Comparison of ENCODE assay signal across 19 cellular contexts in the genomic region with DNA sequence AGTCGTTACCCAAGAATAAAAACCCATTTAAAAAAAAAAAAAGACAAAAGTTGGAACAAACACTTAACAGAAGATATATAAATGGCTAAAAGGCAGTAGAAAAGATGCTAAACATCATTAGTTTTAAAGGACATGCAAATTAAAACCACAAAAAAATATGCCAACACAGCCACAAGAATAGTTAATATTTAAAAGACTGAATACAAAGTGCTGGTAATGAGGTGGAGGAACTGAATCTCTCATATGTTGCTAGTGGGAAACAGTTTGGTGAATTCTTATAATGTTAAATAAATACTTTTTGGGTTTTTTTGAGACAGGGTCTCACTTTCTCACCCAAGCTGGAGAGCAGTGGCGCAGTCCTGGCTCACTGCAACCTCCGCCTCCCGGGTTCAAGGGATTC.
DNase-seq lines count a peak whose midpoint lies in the region; ATAC-seq and FAIRE-seq lines count a peak whose summit lies in the region.
"Had no signal": no experiment of that assay in that cellular context is flagged by ENCODE, and none has a peak within 500 bp of the region (broad histone marks: within the 10 kb centered on the region; RNA-seq: fewer than 3 reads in every experiment).

No MANE protein-coding gene starts in this region.

- FAIRE-seq in islet of Langerhans (lab: Jason Lieb, UNC): peak; percentile 24
- FAIRE-seq: urothelium cell line had no signal

- no peak for DNase-seq in NK-92 treated with Interleukin-12 subunit alpha and Interleukin-12 subunit beta, amount 100 ng/mL, for 24 hours (lab: John Stamatoyannopoulos, UW)
- DNase-seq in OCI-M1 (lab: John Stamatoyannopoulos, UW) (no peak), NCI-H2081 (lab: John Stamatoyannopoulos, UW) (no peak), DMS79 (lab: John Stamatoyannopoulos, UW) (no peak)
- DNase-seq: activated naive CD8-positive, alpha-beta T cell treated with anti-CD3 and anti-CD28 coated beads, Interleukin-2, amount 10 ng/mL, durations not matched to agents 7 days and 5 days; BE2C; caudate nucleus; midbrain; NCI-H1417; NCI-H69; nucleus accumbens; stimulated activated naive CD4-positive, alpha-beta T cell treated with Interleukin-2 at 50 U/mL for 16 hours; T-cell had no signal

- ATAC-seq in GM19025 (IDR thresholded peaks at IDR 0.05; ENCODE audit: low read depth, unreplicated experiment) (peak; percentile 88), GM21737 (IDR thresholded peaks at IDR 0.05; ENCODE audit: unreplicated experiment) (peak; percentile 84), HG03139 (IDR thresholded peaks at IDR 0.05; ENCODE audit: unreplicated experiment) (peak; percentile 85)
- ATAC-seq: gastroesophageal sphincter, T-cell had no signal
